In the genomic region with DNA sequence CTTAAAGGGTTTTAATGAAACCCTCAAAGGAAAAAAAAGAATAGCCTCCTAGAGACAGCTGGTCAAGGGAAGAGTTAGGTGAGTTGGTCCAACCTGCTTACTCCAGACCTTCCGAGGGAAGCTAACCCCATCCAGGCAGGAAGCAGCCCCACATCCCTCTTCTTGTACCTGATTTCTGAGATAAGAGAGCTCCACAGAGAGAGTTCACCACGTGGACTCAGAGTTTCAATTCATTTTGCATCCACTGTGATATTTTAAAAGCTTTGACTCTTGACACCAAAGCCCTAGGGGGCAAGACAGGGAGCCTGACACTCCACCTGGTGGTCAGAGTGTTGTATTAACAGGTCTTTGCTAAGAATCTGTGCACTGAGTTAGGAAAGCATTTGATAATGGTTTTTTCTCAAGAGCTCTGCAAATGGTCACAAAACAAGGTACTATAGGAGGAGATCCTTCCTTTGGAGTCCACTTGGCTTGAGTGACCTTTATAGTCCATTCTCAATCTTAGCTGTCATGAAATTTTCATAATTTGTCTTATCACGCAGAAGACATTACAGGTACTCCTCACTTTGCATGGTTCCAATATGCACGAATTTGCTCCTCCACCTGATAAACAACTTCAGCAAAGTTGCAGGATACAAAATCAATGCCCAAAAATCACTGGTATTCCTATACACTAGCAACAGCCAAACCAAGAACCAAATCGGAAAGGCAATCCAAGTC, we compare ENCODE assay signal across 8 cellular contexts. TPM values are rescaled to one million over a fixed set of nuclear protein-coding genes. Genes with fewer than 3 reads are reported as not detected.
DNase-seq lines count a peak whose midpoint lies in the region; ATAC-seq and TF ChIP-seq lines count a peak whose summit lies in the region.

No MANE protein-coding gene starts in this region.

- no peak overlapping the region for H3K27ac Mint-ChIP-seq in HFFc6
- peak overlapping the region; percentile 75 for H3K27ac Mint-ChIP-seq in T-helper 17 cell

- H3K4me3 Mint-ChIP-seq in HFFc6, result no peak overlapping the region
- H3K4me3 Mint-ChIP-seq in T-helper 17 cell, result peak overlapping the region; percentile 8

- peaks cover 15% of the 10 kb centered on the region; the same call in 1 of the 2 replicates for H3K9me3 Mint-ChIP-seq in HFFc6

- no peak overlapping the region for H3K27ac ChIP-seq in ascending aorta

- peaks cover 21% of the 10 kb centered on the region for H3K4me1 Mint-ChIP-seq in HFFc6 (ENCODE audit: low read depth)
- H3K4me1 Mint-ChIP-seq in T-helper 17 cell, result peaks cover 55% of the 10 kb centered on the region

- ATAC-seq in T-helper 17 cell, result peak; percentile 97

- no peak overlapping the region for H3K4me3 ChIP-seq in ascending aorta

- intact Hi-C loops in ascending aorta (cut with DNase I), result loop anchor here (5.0 kb wide), 1 partner anchor 135 kb away; no protein-coding TSS in a partner anchor

- no peaks in the 10 kb centered on the region for H3K27me3 Mint-ChIP-seq in HFFc6 (ENCODE audit: insufficient read depth)
- no peaks in the 10 kb centered on the region for H3K27me3 Mint-ChIP-seq in T-helper 17 cell

- TF ChIP-seq CTCF in HFFc6 (IDR thresholded peaks at IDR 0.05) (peak; percentile 94), ascending aorta (IDR thresholded peaks at IDR 0.05) (peak; percentile 50 to 60 (median 59))

- H3K36me3 Mint-ChIP-seq in HFFc6 (ENCODE audit: low read depth) (peaks cover 8% of the 10 kb centered on the region; the same call in 1 of the 2 replicates), T-helper 17 cell (ENCODE audit: low read depth) (peaks cover 3% of the 10 kb centered on the region)

- H3K9me3 ChIP-seq in T-helper 17 cell (ENCODE audit: control insufficient read depth, low read length, poor library complexity, severe bottlenecking) (peaks cover 5% of the 10 kb centered on the region), ascending aorta (peaks cover 0 to 7% of the 10 kb centered on the region in 2 donors)

- H3K4me1 ChIP-seq in ascending aorta, result no peaks in the 10 kb centered on the region

- H3K27me3 ChIP-seq in ascending aorta, result no peaks in the 10 kb centered on the region

- no peaks in the 10 kb centered on the region for H3K36me3 ChIP-seq in ascending aorta

- DNase-seq in NCI-H1436 (lab: John Stamatoyannopoulos, UW), result peak; percentile 78
- DNase-seq in NCI-H1436 treated with DMSO at 0.1 percent for 48 hours (lab: John Stamatoyannopoulos, UW), result no peak
- peak; percentile 50 for DNase-seq in HFFc6
- DNase-seq in NAMALWA (ENCODE audit: low spot score), result peak; percentile 92
- DNase-seq in T-helper 17 cell, result peak; percentile 35 to 61 (median 38)
- no peak for DNase-seq in ascending aorta (ENCODE audit: low spot score in 2 of 2)
- peak; percentile 73 for DNase-seq in islet precursor cell
- DNase-seq in stimulated activated CD4-positive, alpha-beta T cell treated with anti-CD3 and anti-CD28 coated beads, TNF-alpha, amount 100 ng/mL, for 1 hour (ENCODE audit: low read depth in 3 of 3, low spot score in 1 of 3), result peak; percentile 27 to 67 (median 56)

RNA-seq across cellular contexts. Expression of gene RIPOR2, which starts 56.1 kb away (rescaled TPM):
- 10 to 100 TPM in 4 of 6 experiments, 1 to 10 TPM in 2; 9.1 to 20.7 (median 10.2) TPM for total RNA-seq in HFFc6 (2021; fragmentation: NEBNext Ultra II Directional; extraction: Animal tissue kit (Norgen Biotek cat#: 25700))
- 100 to 1,000 TPM; 296 to 364 TPM for total RNA-seq in T-helper 17 cell
- total RNA-seq in ascending aorta, result 49.0 TPM

Comparison
In these comparisons a context has a peak if more than half of its experiments do, and no peak if none do; other contexts are left out.
1. DNase-seq: peak in NCI-H1436 (single experiment), HFFc6 (single experiment), NAMALWA (single experiment), T-helper 17 cell (3 of 3), islet precursor cell (single experiment) and stimulated activated CD4-positive, alpha-beta T cell treated with anti-CD3 and anti-CD28 coated beads, TNF-alpha, amount 100 ng/mL, for 1 hour (3 of 3); none in NCI-H1436 treated with DMSO at 0.1 percent for 48 hours (single experiment) and ascending aorta (0 of 2).